Comparison of ENCODE assay signal across 19 cellular contexts in the genomic region with DNA sequence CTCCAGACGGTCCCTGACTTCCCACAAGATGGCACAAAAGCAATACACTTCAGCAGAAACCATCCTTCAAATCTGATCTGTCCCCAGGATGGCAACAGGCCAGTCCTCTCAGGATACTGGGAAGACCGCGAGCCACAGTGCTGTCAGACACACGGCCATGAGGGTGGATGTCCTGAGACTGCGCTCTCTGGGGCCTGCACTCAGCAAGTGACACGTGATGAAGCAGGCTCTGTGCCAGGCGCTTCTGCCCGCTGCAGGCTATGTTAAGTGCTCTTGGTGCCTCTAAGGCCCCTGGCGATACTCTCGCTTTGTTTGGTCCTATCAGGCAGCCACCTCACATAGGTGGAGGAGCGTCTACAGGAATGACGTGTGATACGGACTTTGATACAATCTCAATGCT. TPM values are rescaled to one million over a fixed set of nuclear protein-coding genes. Genes with fewer than 3 reads are reported as not detected.
A peak's percentile ranks its signal among the peaks of the same experiment; 100 is the strongest.
DNase-seq lines count a peak whose midpoint lies in the region; ATAC-seq and TF ChIP-seq lines count a peak whose summit lies in the region.
"Had no signal": no experiment of that assay in that cellular context is flagged by ENCODE, and none has a peak within 500 bp of the region (broad histone marks: within the 10 kb centered on the region; RNA-seq: fewer than 3 reads in every experiment).

No MANE protein-coding gene starts in this region.

- H3K4me3 ChIP-seq in left ventricle myocardium inferior (no peak overlapping the region), sigmoid colon (no peak overlapping the region), brain microvascular endothelial cell (ENCODE audit: low read depth, low read length) (no peak overlapping the region)
- H3K4me3 ChIP-seq: lung, prostate gland, SJSA1, tibial nerve had no signal

- no peaks in the 10 kb centered on the region for H3K27me3 ChIP-seq in left ventricle myocardium inferior (ENCODE audit: low read depth)
- H3K27me3 ChIP-seq in sigmoid colon, result no peaks in the 10 kb centered on the region
- no peaks in the 10 kb centered on the region for H3K27me3 ChIP-seq in brain microvascular endothelial cell (replicated peaks)
- H3K27me3 ChIP-seq: foreskin keratinocyte, SJSA1, tibial nerve had no signal

- H3K9me3 ChIP-seq in left ventricle myocardium inferior (replicated peaks) (no peaks in the 10 kb centered on the region), sigmoid colon (no peaks in the 10 kb centered on the region)
- H3K9me3 ChIP-seq: prostate gland, SJSA1, tibial nerve had no signal

- no peak for TF ChIP-seq POLR2A in sigmoid colon (IDR thresholded peaks at IDR 0.05)

- intact Hi-C loops in left ventricle myocardium inferior (cut with micrococcal nuclease) (no loop called here), sigmoid colon (cut with DNase I) (no loop called here)

- H3K36me3 ChIP-seq in left ventricle myocardium inferior, result peaks cover 98% of the 10 kb centered on the region
- peaks cover 47 to 100% (median 79%) of the 10 kb centered on the region in 4 donors for H3K36me3 ChIP-seq in sigmoid colon
- peaks cover 85% of the 10 kb centered on the region for H3K36me3 ChIP-seq in brain microvascular endothelial cell (replicated peaks)

- WGBS in sigmoid colon, 2 donors, result 87 to 92% methylated on average over 13 of the region's 13 CpGs

- in situ Hi-C loops in GM13976 (cut with MboI; ENCODE audit: low sequenced_read_pairs, unreplicated experiment), result no loop called here
- in situ Hi-C loops in brain microvascular endothelial cell (cut with HindIII; ENCODE audit: low pct_ligation_motif_present, low sequenced_read_pairs), result no loop called here

- no peak for TF ChIP-seq EP300 in sigmoid colon (IDR thresholded peaks at IDR 0.05)

- DNase-seq in NCI-H1092 (lab: John Stamatoyannopoulos, UW) (peak; percentile 15), NCI-H2196 (lab: John Stamatoyannopoulos, UW; ENCODE audit: unreplicated experiment) (peak; percentile 63), left ventricle myocardium inferior (peak; percentile 83), sigmoid colon (peak; percentile 59), GM13976 (ENCODE audit: low spot score) (no peak), brain microvascular endothelial cell (no peak), HuH-7.5 (ENCODE audit: low spot score) (no peak)
- DNase-seq: activated CD4-positive, alpha-beta T cell treated with anti-CD3 and anti-CD28 coated beads for 36 hours; activated naive CD4-positive, alpha-beta T cell treated with anti-CD3 and anti-CD28 coated beads, Interleukin-2, amount 50 U/mL, for 16 hours; AML-193; cortex of kidney; foreskin keratinocyte; naive thymus-derived CD8-positive, alpha-beta T cell; NCI-H69 had no signal

- TF ChIP-seq CTCF in left ventricle myocardium inferior (IDR thresholded peaks at IDR 0.05; ENCODE audit: borderline replicate concordance) (no peak), sigmoid colon (IDR thresholded peaks at IDR 0.05) (no peak), GM13976 (IDR thresholded peaks at IDR 0.05; ENCODE audit: borderline replicate concordance, control extremely low read depth, extremely low read depth, insufficient read depth, missing control alignments) (no peak), brain microvascular endothelial cell (IDR thresholded peaks at IDR 0.05; ENCODE audit: low read depth, low read length, missing control alignments) (no peak)

- no peak for ATAC-seq in esophagus mucosa
- ATAC-seq: activated CD4-positive, alpha-beta T cell treated with anti-CD3 and anti-CD28 coated beads for 36 hours; foreskin keratinocyte; naive thymus-derived CD8-positive, alpha-beta T cell had no signal

- H3K4me1 ChIP-seq in left ventricle myocardium inferior (peaks cover 24% of the 10 kb centered on the region), sigmoid colon (peaks cover 0 to under 1% (median 0%) of the 10 kb centered on the region in 4 donors)
- H3K4me1 ChIP-seq: foreskin keratinocyte, prostate gland, SJSA1 had no signal

- H3K27ac ChIP-seq in left ventricle myocardium inferior (replicated peaks) (peak overlapping the region; percentile 69), sigmoid colon (no peak overlapping the region), brain microvascular endothelial cell (no peak overlapping the region)
- H3K27ac ChIP-seq: foreskin keratinocyte, prostate gland, SJSA1, tibial nerve had no signal

RNA-seq across cellular contexts. Expression of gene BRD9, which starts 7.1 kb away (rescaled TPM):
- total RNA-seq in left ventricle myocardium inferior (23.6 TPM), sigmoid colon (10 to 100 TPM; 21.4 to 38.8 (median 24.6) TPM), esophagus mucosa (21.2 TPM)
- 10 to 100 TPM; 12.9 to 28.3 (median 14.4) TPM for polyA plus RNA-seq in sigmoid colon

RNA-seq across cellular contexts. Expression of gene TRIP13, which starts 7.2 kb away (rescaled TPM):
- total RNA-seq in left ventricle myocardium inferior (0.44 TPM), sigmoid colon (under 1 TPM in 3 of 4 donors, not detected in 1; 0.16 to 0.83 (median 0.54) TPM), esophagus mucosa (12.5 TPM)
- polyA plus RNA-seq in sigmoid colon, result 1 to 10 TPM; 1.2 to 7.7 (median 3.9) TPM

RNA-seq across cellular contexts. Expression of gene ZDHHC11, which starts 34.7 kb away (rescaled TPM):
- total RNA-seq in left ventricle myocardium inferior (18.7 TPM), sigmoid colon (1 to 10 TPM; 1.8 to 8.0 (median 3.7) TPM), esophagus mucosa (11.2 TPM)
- 1 to 10 TPM in 1 of 3 donors, under 1 TPM in 1, not detected in 1; 0.60 to 4.9 TPM for polyA plus RNA-seq in sigmoid colon
- polyA plus RNA-seq: naive thymus-derived CD8-positive, alpha-beta T cell had no signal

Comparison
In these comparisons a context has a peak if more than half of its experiments do, and no peak if none do; other contexts are left out.
1. DNase-seq: peak in NCI-H1092 (single experiment), NCI-H2196 (single experiment), left ventricle myocardium inferior (single experiment) and sigmoid colon (single experiment); none in GM13976 (single experiment), brain microvascular endothelial cell (single experiment) and HuH-7.5 (single experiment).